Comparison of ENCODE assay signal across 1 cellular context in genomic region chr9:101166717-101167116, GRCh38.
TF ChIP-seq lines count a peak whose summit lies in the region.

No MANE protein-coding gene starts in this region.

TF ChIP-seq in WTC11, 78 proteins besides CTCF, POLR2A, EP300 and RAD21 (continued from another document):
- TF ChIP-seq AFF4 (CRISPR knock-in tag; IDR thresholded peaks at IDR 0.05; ENCODE audit: borderline replicate concordance): no peak
- TF ChIP-seq TEAD1 (CRISPR knock-in tag; IDR thresholded peaks at IDR 0.05): no peak
- no peak for TF ChIP-seq ZNF317 (CRISPR knock-in tag; IDR thresholded peaks at IDR 0.05; ENCODE audit: borderline replicate concordance, low read depth)
- TF ChIP-seq ZNF121 (CRISPR knock-in tag; IDR thresholded peaks at IDR 0.05): no peak
- no peak for TF ChIP-seq USF2 (CRISPR knock-in tag; IDR thresholded peaks at IDR 0.05)
- no peak for TF ChIP-seq GRHL2 (CRISPR knock-in tag; IDR thresholded peaks at IDR 0.05; ENCODE audit: insufficient replicate concordance, severe bottlenecking)
- no peak for TF ChIP-seq RORB (CRISPR knock-in tag; IDR thresholded peaks at IDR 0.05)
